ENCODE assay signal across 1 cellular context in genomic region chr16:70475054-70475871, GRCh38.
TF ChIP-seq lines count a peak whose summit lies in the region.

No MANE protein-coding gene starts in this region.

TF ChIP-seq in GM12878, 131 proteins besides CTCF, POLR2A, EP300 and RAD21 (continued from another document):
- TF ChIP-seq SUPT20H (IDR thresholded peaks at IDR 0.05; ENCODE audit: borderline replicate concordance, control insufficient read depth, low read depth, low read length) (no peak), ZNF24 (IDR thresholded peaks at IDR 0.05) (no peak), E2F8 (IDR thresholded peaks at IDR 0.05; ENCODE audit: low read depth, partially characterized antibody) (no peak), NR2C2 (IDR thresholded peaks at IDR 0.05; ENCODE audit: borderline replicate concordance, control insufficient read depth, insufficient read length, low read depth) (no peak), CREB1 (IDR thresholded peaks at IDR 0.05; ENCODE audit: low read depth) (no peak), ZBTB4 (CRISPR knock-in tag; IDR thresholded peaks at IDR 0.05) (no peak), CHD1 (IDR thresholded peaks at IDR 0.05; ENCODE audit: low read depth, low read length) (no peak), SMAD5 (IDR thresholded peaks at IDR 0.05; ENCODE audit: low read depth) (no peak), MAX (IDR thresholded peaks at IDR 0.05; ENCODE audit: low read depth, low read length) (no peak), ZNF274 (IDR thresholded peaks at IDR 0.05; ENCODE audit: insufficient read depth, insufficient read length) (no peak), USF1 (IDR thresholded peaks at IDR 0.05; ENCODE audit: borderline replicate concordance, extremely low read length, insufficient read depth, low read depth, low read length) (no peak), NFXL1 (IDR thresholded peaks at IDR 0.05; ENCODE audit: borderline replicate concordance) (no peak), MLLT1 (IDR thresholded peaks at IDR 0.05) (no peak), RELB (IDR thresholded peaks at IDR 0.05; ENCODE audit: low read depth) (no peak), CEBPZ (IDR thresholded peaks at IDR 0.05; ENCODE audit: low read depth, low read length) (no peak), RAD51 (IDR thresholded peaks at IDR 0.05) (no peak), REST (IDR thresholded peaks at IDR 0.05; ENCODE audit: low read depth, low read length) (no peak), ZZZ3 (IDR thresholded peaks at IDR 0.05; ENCODE audit: control insufficient read depth, insufficient read length, low read depth) (no peak), SIX5 (IDR thresholded peaks at IDR 0.05; ENCODE audit: low read depth, low read length, severe bottlenecking) (no peak)
